ENCODE assay signal across 1 cellular context in the genomic region with DNA sequence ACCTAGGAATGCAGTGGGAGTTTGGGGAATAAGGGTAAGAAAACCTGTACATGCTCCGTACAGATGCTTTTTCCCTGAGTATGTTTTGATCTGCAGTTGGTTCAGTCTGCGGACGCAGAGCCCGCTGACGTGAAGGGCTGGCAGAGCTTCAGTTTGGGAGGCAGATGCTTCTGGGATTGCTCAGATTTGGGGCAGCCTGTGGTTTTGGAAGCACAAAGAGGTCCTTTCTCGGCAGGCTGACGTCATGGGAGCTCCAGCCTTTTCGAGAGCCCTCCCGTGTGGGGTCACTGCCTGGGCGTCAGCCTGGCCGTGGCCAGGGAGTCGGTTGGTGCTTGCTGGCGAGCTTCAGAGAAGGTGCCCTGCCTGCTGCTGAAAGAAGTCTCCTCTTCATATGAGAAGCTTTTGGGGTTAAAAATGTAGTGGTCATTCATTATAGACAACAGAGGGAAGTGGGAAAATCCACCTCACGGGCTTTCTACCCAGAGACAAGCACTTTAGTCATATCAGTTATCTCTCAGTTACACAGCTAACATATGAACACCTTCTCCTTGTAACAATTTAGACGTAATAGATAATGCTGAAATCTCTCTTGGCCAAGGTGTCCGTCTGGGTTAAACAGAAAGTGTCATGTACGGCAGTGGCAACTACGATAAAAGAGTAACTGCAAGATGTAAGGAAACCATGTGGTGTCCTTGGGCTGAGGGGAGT.
A peak's percentile ranks its signal among the peaks of the same experiment; 100 is the strongest.
TF ChIP-seq lines count a peak whose summit lies in the region.

No MANE protein-coding gene starts in this region.

TF ChIP-seq in K562, 482 proteins besides CTCF, POLR2A, EP300 and RAD21 (continued from another document):
- TF ChIP-seq POLR2AphosphoS5 (IDR thresholded peaks at IDR 0.05; ENCODE audit: control insufficient read depth, insufficient read depth, low read depth, low read length) (peak; percentile 62; the same call in 1 of the 2 replicates), NFIC (IDR thresholded peaks at IDR 0.05) (peak; percentile 54), TRIM24 (IDR thresholded peaks at IDR 0.05) (peak in 1 of 2 experiments; percentile 56; a peak in 1 of 4 replicates), CREB1 (IDR thresholded peaks at IDR 0.05) (no peak), CREB1 (CRISPR knock-in tag; IDR thresholded peaks at IDR 0.05) (peak; percentile 42; the same call in 1 of the 2 replicates), ZNF140 (CRISPR knock-in tag; IDR thresholded peaks at IDR 0.05) (no peak)
